Comparison of ENCODE assay signal across 1 cellular context in genomic region chr9:93091453-93092081, GRCh38.
A peak's percentile ranks its signal among the peaks of the same experiment; 100 is the strongest.
TF ChIP-seq lines count a peak whose summit lies in the region.

No MANE protein-coding gene starts in this region.

TF ChIP-seq in GM12878, 131 proteins besides CTCF, POLR2A, EP300 and RAD21 (continued from another document and continues in another):
- TF ChIP-seq NR2C2 (IDR thresholded peaks at IDR 0.05; ENCODE audit: borderline replicate concordance, control insufficient read depth, insufficient read length, low read depth) (no peak), SPI1 (IDR thresholded peaks at IDR 0.05; ENCODE audit: borderline replicate concordance, insufficient read depth, low read depth, low read length) (peak; percentile 62; the same call in 1 of the 2 replicates), NKRF (conservative IDR thresholded peaks at IDR 0.05) (no peak), STAT3 (IDR thresholded peaks at IDR 0.05; ENCODE audit: low read depth, low read length) (no peak), KAT2A (conservative IDR thresholded peaks at IDR 0.05; ENCODE audit: control insufficient read depth, low read depth, low read length) (no peak), GABPA (IDR thresholded peaks at IDR 0.05; ENCODE audit: low read depth) (no peak), KLF5 (IDR thresholded peaks at IDR 0.05; ENCODE audit: partially characterized antibody) (no peak), TCF12 (IDR thresholded peaks at IDR 0.05; ENCODE audit: low read depth, low read length) (no peak), CBFB (IDR thresholded peaks at IDR 0.05; ENCODE audit: low read depth) (no peak), LARP7 (IDR thresholded peaks at IDR 0.05) (no peak), HDGF (IDR thresholded peaks at IDR 0.05) (no peak), HDAC6 (IDR thresholded peaks at IDR 0.05; ENCODE audit: unreplicated experiment) (no peak), JUNB (IDR thresholded peaks at IDR 0.05) (peak; percentile 95), CUX1 (IDR thresholded peaks at IDR 0.05; ENCODE audit: insufficient replicate concordance, low read depth, low read length) (no peak), SRF (IDR thresholded peaks at IDR 0.05; ENCODE audit: low read depth in 2 of 2, low read length in 2 of 2) (0 out of 4 replicates have a peak, but pooled peaks of 1 of the 2 experiments have one; percentile 30), ETV6 (conservative IDR thresholded peaks at IDR 0.05 in 1 of 2, IDR thresholded peaks at IDR 0.05 in 1 of 2; ENCODE audit: borderline replicate concordance in 1 of 2, low read depth in 1 of 2) (peak in 1 of 2 experiments; percentile 54; a peak in 2 of 4 replicates), YY1 (IDR thresholded peaks at IDR 0.05; ENCODE audit: low read depth, low read length) (0 out of 2 replicates have a peak, but pooled peaks have one; percentile 26), NFXL1 (IDR thresholded peaks at IDR 0.05; ENCODE audit: borderline replicate concordance) (no peak), RCOR1 (conservative IDR thresholded peaks at IDR 0.05; ENCODE audit: low read depth, low read length) (no peak), SIX5 (IDR thresholded peaks at IDR 0.05; ENCODE audit: low read depth, low read length, severe bottlenecking) (no peak), IRF4 (IDR thresholded peaks at IDR 0.05; ENCODE audit: low read depth, low read length) (peak; percentile 84), ZNF622 (IDR thresholded peaks at IDR 0.05) (no peak), FOS (IDR thresholded peaks at IDR 0.05; ENCODE audit: borderline replicate concordance, extremely low read depth, insufficient read length) (no peak), RELB (IDR thresholded peaks at IDR 0.05; ENCODE audit: low read depth) (no peak), FOXK2 (IDR thresholded peaks at IDR 0.05) (no peak), MYC (IDR thresholded peaks at IDR 0.05; ENCODE audit: insufficient read depth, insufficient read length, insufficient replicate concordance, low read length, severe bottlenecking) (no peak), TCF7 (IDR thresholded peaks at IDR 0.05; ENCODE audit: borderline replicate concordance) (no peak), ZBED1 (IDR thresholded peaks at IDR 0.05; ENCODE audit: borderline replicate concordance) (peak; percentile 43; the same call in 1 of the 2 replicates), HSF1 (IDR thresholded peaks at IDR 0.05; ENCODE audit: low read depth, low read length) (no peak), RBBP5 (conservative IDR thresholded peaks at IDR 0.05) (no peak), NR2C1 (IDR thresholded peaks at IDR 0.05) (no peak), ELK1 (IDR thresholded peaks at IDR 0.05; ENCODE audit: low read depth, low read length) (no peak), ZBTB33 (IDR thresholded peaks at IDR 0.05) (no peak), ZZZ3 (IDR thresholded peaks at IDR 0.05; ENCODE audit: control insufficient read depth, insufficient read length, low read depth) (no peak), ZSCAN29 (IDR thresholded peaks at IDR 0.05) (no peak), CHD2 (IDR thresholded peaks at IDR 0.05; ENCODE audit: borderline replicate concordance, low read depth, low read length) (no peak), GATAD2B (conservative IDR thresholded peaks at IDR 0.05; ENCODE audit: low read depth) (no peak), JUND (IDR thresholded peaks at IDR 0.05; ENCODE audit: low read depth, low read length) (peak; percentile 38; the same call in 1 of the 2 replicates), IKZF1 (conservative IDR thresholded peaks at IDR 0.05) (peak; percentile 45), SIN3A (IDR thresholded peaks at IDR 0.05; ENCODE audit: low read depth, low read length) (no peak)
- TF ChIP-seq, protein P1, sequence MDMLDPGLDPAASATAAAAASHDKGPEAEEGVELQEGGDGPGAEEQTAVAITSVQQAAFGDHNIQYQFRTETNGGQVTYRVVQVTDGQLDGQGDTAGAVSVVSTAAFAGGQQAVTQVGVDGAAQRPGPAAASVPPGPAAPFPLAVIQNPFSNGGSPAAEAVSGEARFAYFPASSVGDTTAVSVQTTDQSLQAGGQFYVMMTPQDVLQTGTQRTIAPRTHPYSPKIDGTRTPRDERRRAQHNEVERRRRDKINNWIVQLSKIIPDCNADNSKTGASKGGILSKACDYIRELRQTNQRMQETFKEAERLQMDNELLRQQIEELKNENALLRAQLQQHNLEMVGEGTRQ (IDR thresholded peaks at IDR 0.05; ENCODE audit: borderline replicate concordance, low read depth, low read length), result no peak
- TF ChIP-seq, protein P2, sequence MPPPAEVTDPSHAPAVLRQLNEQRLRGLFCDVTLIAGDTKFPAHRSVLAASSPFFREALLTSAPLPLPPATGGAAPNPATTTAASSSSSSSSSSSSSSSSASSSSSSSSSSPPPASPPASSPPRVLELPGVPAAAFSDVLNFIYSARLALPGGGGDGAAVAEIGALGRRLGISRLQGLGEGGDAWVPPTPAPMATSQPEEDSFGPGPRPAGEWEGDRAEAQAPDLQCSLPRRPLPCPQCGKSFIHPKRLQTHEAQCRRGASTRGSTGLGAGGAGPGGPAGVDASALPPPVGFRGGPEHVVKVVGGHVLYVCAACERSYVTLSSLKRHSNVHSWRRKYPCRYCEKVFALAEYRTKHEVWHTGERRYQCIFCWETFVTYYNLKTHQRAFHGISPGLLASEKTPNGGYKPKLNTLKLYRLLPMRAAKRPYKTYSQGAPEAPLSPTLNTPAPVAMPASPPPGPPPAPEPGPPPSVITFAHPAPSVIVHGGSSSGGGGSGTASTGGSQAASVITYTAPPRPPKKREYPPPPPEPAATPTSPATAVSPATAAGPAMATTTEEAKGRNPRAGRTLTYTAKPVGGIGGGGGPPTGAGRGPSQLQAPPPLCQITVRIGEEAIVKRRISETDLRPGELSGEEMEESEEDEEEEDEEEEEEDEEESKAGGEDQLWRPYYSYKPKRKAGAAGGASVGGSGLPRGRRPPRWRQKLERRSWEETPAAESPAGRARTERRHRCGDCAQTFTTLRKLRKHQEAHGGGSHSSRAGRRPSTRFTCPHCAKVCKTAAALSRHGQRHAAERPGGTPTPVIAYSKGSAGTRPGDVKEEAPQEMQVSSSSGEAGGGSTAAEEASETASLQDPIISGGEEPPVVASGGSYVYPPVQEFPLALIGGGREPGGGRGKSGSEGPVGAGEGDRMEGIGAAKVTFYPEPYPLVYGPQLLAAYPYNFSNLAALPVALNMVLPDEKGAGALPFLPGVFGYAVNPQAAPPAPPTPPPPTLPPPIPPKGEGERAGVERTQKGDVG (CRISPR knock-in tag; IDR thresholded peaks at IDR 0.05), result no peak
- TF ChIP-seq, protein P3, sequence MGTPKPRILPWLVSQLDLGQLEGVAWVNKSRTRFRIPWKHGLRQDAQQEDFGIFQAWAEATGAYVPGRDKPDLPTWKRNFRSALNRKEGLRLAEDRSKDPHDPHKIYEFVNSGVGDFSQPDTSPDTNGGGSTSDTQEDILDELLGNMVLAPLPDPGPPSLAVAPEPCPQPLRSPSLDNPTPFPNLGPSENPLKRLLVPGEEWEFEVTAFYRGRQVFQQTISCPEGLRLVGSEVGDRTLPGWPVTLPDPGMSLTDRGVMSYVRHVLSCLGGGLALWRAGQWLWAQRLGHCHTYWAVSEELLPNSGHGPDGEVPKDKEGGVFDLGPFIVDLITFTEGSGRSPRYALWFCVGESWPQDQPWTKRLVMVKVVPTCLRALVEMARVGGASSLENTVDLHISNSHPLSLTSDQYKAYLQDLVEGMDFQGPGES (IDR thresholded peaks at IDR 0.05), result no peak
